ENCODE assay signal across 14 cellular contexts in genomic region chr7:101919363-101920115, GRCh38.
DNase-seq lines count a peak whose midpoint lies in the region; ATAC-seq, FAIRE-seq and TF ChIP-seq lines count a peak whose summit lies in the region.
"Had no signal": no experiment of that assay in that cellular context is flagged by ENCODE, and none has a peak within 500 bp of the region (broad histone marks: within the 10 kb centered on the region; RNA-seq: fewer than 3 reads in every experiment).

No MANE protein-coding gene starts in this region.

- H3K27me3 Mint-ChIP-seq in stimulated activated naive CD8-positive, alpha-beta T cell treated with anti-CD3 and anti-CD28 coated beads, Interleukin-15, amount 100 ng/mL, for 72 hours, result no peaks in the 10 kb centered on the region
- no peaks in the 10 kb centered on the region for H3K27me3 Mint-ChIP-seq in progenitor cell of endocrine pancreas
- no peaks in the 10 kb centered on the region for H3K27me3 Mint-ChIP-seq in CD14-positive monocyte (ENCODE audit: low read depth in 3 of 3)
- no peaks in the 10 kb centered on the region for H3K27me3 Mint-ChIP-seq in Calu3 (ENCODE audit: unreplicated experiment)

- H3K27ac ChIP-seq in kidney (ENCODE audit: low read depth in 2 of 2, low read length in 2 of 2), result no peak overlapping the region
- H3K27ac ChIP-seq: C4-2B had no signal

- H3K4me3 ChIP-seq in kidney (ENCODE audit: low read length in 2 of 2), result no peak overlapping the region

- H3K4me1 Mint-ChIP-seq in stimulated activated naive CD8-positive, alpha-beta T cell treated with anti-CD3 and anti-CD28 coated beads, Interleukin-15, amount 100 ng/mL, for 72 hours, result peaks cover 29% of the 10 kb centered on the region
- H3K4me1 Mint-ChIP-seq in progenitor cell of endocrine pancreas (ENCODE audit: low read depth) (peaks cover 16% of the 10 kb centered on the region), CD14-positive monocyte (no peaks in the 10 kb centered on the region), Calu3 (ENCODE audit: low read depth, unreplicated experiment) (no peaks in the 10 kb centered on the region)

- peaks cover 3 to 23% of the 10 kb centered on the region in 2 donors for H3K36me3 ChIP-seq in kidney (ENCODE audit: control insufficient read depth in 1 of 2, insufficient read depth in 2 of 2, low read length in 2 of 2)

- H3K4me1 ChIP-seq in kidney (ENCODE audit: control insufficient read depth in 1 of 2, insufficient read depth in 1 of 2, low read depth in 1 of 2, low read length in 2 of 2), result peaks cover 4 to 9% of the 10 kb centered on the region in 2 donors

- H3K36me3 Mint-ChIP-seq in progenitor cell of endocrine pancreas (ENCODE audit: insufficient read depth) (peaks cover 24% of the 10 kb centered on the region), CD14-positive monocyte (peaks cover 58 to 82% of the 10 kb centered on the region in 2 donors), Calu3 (ENCODE audit: insufficient read depth, unreplicated experiment) (peaks cover 12% of the 10 kb centered on the region)

- TF ChIP-seq CTCF in kidney (IDR thresholded peaks at IDR 0.05; ENCODE audit: borderline replicate concordance, extremely low read depth, insufficient read depth), result no peak
- TF ChIP-seq CTCF in progenitor cell of endocrine pancreas (IDR thresholded peaks at IDR 0.05; ENCODE audit: unreplicated experiment), result no peak
- no peak for TF ChIP-seq CTCF in CD14-positive monocyte (IDR thresholded peaks at IDR 0.05)
- no peak for TF ChIP-seq CTCF in Calu3 (IDR thresholded peaks at IDR 0.05; ENCODE audit: unreplicated experiment)

- ATAC-seq in stimulated activated naive CD8-positive, alpha-beta T cell treated with anti-CD3 and anti-CD28 coated beads, Interleukin-15, amount 100 ng/mL, for 72 hours, result no peak
- no peak for ATAC-seq in stimulated activated naive CD8-positive, alpha-beta T cell treated with anti-CD3 and anti-CD28 coated beads, Interleukin-15, Interleukin-2, amounts not matched to agents 100 U/mL and 50 U/mL, for 24 hours
- ATAC-seq: HCT116 had no signal

- H3K9ac ChIP-seq in kidney (ENCODE audit: low read length in 2 of 2), result no peak overlapping the region

- peak overlapping the region; percentile 41 to 78 for H3K27ac Mint-ChIP-seq in stimulated activated naive CD8-positive, alpha-beta T cell treated with anti-CD3 and anti-CD28 coated beads, Interleukin-15, amount 100 ng/mL, for 72 hours
- H3K27ac Mint-ChIP-seq in progenitor cell of endocrine pancreas (peak overlapping the region; percentile 29), CD14-positive monocyte (peak overlapping the region in 2 of 7 donors; percentile 28 to 63), Calu3 (ENCODE audit: unreplicated experiment) (no peak overlapping the region)

- H3K4me3 Mint-ChIP-seq in stimulated activated naive CD8-positive, alpha-beta T cell treated with anti-CD3 and anti-CD28 coated beads, Interleukin-15, amount 100 ng/mL, for 72 hours, result no peak overlapping the region
- H3K4me3 Mint-ChIP-seq in progenitor cell of endocrine pancreas (ENCODE audit: low read depth), result no peak overlapping the region
- H3K4me3 Mint-ChIP-seq in CD14-positive monocyte, result no peak overlapping the region
- H3K4me3 Mint-ChIP-seq in Calu3 (ENCODE audit: low read depth, unreplicated experiment), result no peak overlapping the region

- DNase-seq in stimulated activated naive CD8-positive, alpha-beta T cell treated with anti-CD3 and anti-CD28 coated beads, Interleukin-15, amount 100 ng/mL, for 72 hours, result no peak
- no peak for DNase-seq in stimulated activated naive CD8-positive, alpha-beta T cell treated with anti-CD3 and anti-CD28 coated beads, Interleukin-15, Interleukin-2, amounts not matched to agents 100 U/mL and 50 U/mL, for 24 hours
- DNase-seq in kidney (peak; percentile 35), progenitor cell of endocrine pancreas (ENCODE audit: low spot score, unreplicated experiment) (no peak), CD14-positive monocyte (ENCODE audit: low spot score) (no peak), Calu3 (no peak), NCI-H1930 (lab: John Stamatoyannopoulos, UW) (no peak)
- DNase-seq in activated CD8-positive, alpha-beta memory T cell treated with anti-CD3 and anti-CD28 coated beads for 24 hours, result no peak
- DNase-seq: COR-L47, NCI-H446 treated with DMSO at 0.1 percent for 48 hours, NCI-H774 had no signal

- no peaks in the 10 kb centered on the region for H3K9me3 ChIP-seq in kidney (ENCODE audit: control insufficient read depth in 1 of 2, low read length in 2 of 2)

- no peak for FAIRE-seq in kidney (lab: Jason Lieb, UNC)
- FAIRE-seq: A204.1 had no signal

- CTCF ChIA-PET in Calu3 (lab: Charles Lee), result no interaction called here

- BruUV-seq in Calu3 (replicated peaks; lab: Mats Ljungman, UMichigan), result no TSS peak

- intact Hi-C loops in kidney (cut with DNase I), result no loop called here
- intact Hi-C loops in CD14-positive monocyte (cut with micrococcal nuclease), result no loop called here
- intact Hi-C loops in Calu3 (cut with micrococcal nuclease; ENCODE audit: unreplicated experiment), result no loop called here

- no peaks in the 10 kb centered on the region for H3K9me3 Mint-ChIP-seq in stimulated activated naive CD8-positive, alpha-beta T cell treated with anti-CD3 and anti-CD28 coated beads, Interleukin-15, amount 100 ng/mL, for 72 hours
- H3K9me3 Mint-ChIP-seq in progenitor cell of endocrine pancreas (ENCODE audit: low read depth) (no peaks in the 10 kb centered on the region), CD14-positive monocyte (no peaks in the 10 kb centered on the region), Calu3 (ENCODE audit: low read depth, unreplicated experiment) (no peaks in the 10 kb centered on the region)
